In the genomic region with DNA sequence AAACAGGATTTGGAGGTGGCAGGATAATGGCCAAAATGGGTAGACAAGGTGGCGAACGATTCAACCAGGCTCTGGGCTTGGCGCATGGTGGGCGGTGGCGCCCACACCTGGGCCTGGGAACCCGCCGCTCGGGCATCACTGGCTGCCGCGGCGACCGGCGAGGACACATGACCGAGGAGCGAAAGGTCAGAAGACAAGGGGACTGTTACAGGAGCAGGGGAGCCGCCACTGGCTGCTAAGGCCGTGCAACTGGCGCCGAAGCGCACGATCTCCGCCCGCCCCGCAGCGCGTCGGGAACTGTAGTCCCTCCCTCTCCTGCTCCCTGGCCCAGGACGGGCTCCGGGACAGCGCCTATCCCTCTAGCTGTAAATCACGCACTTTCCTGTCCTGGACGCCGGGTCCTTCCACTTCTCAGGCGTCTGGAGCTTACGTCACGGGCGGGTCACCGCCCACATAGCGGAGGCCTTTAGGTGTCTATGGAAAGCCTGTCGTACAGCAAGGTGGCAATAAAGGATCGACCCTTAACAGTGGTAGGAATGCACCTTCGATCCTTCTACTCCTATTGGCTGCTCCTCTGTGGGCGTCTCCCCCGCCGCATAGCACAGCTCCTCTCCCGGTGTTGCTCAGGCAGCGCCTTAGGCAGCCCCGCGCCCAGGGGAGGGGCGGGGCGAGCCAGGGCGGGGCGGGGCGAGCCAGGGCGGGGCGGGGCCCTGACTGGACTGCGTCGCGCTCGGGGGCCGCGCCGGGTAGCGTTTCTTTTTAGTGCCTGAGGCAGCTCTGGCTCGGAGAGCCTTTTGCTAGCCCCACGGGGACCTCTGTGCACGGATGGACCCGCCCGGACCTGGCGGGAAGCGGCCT, we compare ENCODE assay signal across 8 cellular contexts. TPM values are rescaled to one million over a fixed set of nuclear protein-coding genes. Genes with fewer than 3 reads are reported as not detected.
A peak's percentile ranks its signal among the peaks of the same experiment; 100 is the strongest.
DNase-seq lines count a peak whose midpoint lies in the region; ATAC-seq and TF ChIP-seq lines count a peak whose summit lies in the region.

TSS of gene ICE1 (plus strand) at position 717 of the 858 bp plus-strand sequence. CDS start 239 bp downstream, outside the sequence.

- H3K27ac ChIP-seq in PC-3 (ENCODE audit: low read length) (peak within 1 kb of the TSS; percentile 88), epithelial cell of prostate (peak within 1 kb of the TSS; percentile 94)

- H3K79me2 ChIP-seq in PC-3 (ENCODE audit: low read length): peaks cover 47% of the 10 kb centered on the region

- no TSS peak for BruUV-seq in PC-3 (replicated peaks; lab: Mats Ljungman, UMichigan)

- TF ChIP-seq RAD21 in Ishikawa (IDR thresholded peaks at IDR 0.05; ENCODE audit: low read depth): no peak

- intact Hi-C loops in PC-3 (cut with micrococcal nuclease): loop anchor here (5.0 to 10.0 kb wide), 2 partner anchors 85 to 147 kb away; no protein-coding TSS in a partner anchor

- peaks cover 35% of the 10 kb centered on the region for H3K4me1 ChIP-seq in PC-3 (ENCODE audit: insufficient read depth, low read length)

- DNase-seq in DMS114 treated with DMSO at 0.1 percent for 48 hours (lab: John Stamatoyannopoulos, UW; ENCODE audit: unreplicated experiment) (peak; percentile 87), PC-3 (peak; percentile 98), activated T-cell treated with anti-CD3 and anti-CD28 coated beads for 48 hours (ENCODE audit: low read depth) (peak; percentile 88), epithelial cell of prostate (ENCODE audit: low read depth, low spot score) (peak; percentile 89), mucosa of gallbladder (ENCODE audit: low spot score) (peak; percentile 98)
- peak; percentile 86 to 90 for DNase-seq in stimulated activated CD8-positive, alpha-beta memory T cell treated with anti-CD3 and anti-CD28 coated beads, Interleukin-4, amount 100 ng/mL, for 4 hours (ENCODE audit: low read depth in 2 of 2, low spot score in 1 of 2)

- H2AFZ ChIP-seq in PC-3 (ENCODE audit: low read length): peak within 1 kb of the TSS; percentile 87

- no peaks in the 10 kb centered on the region for H3K36me3 ChIP-seq in PC-3 (ENCODE audit: low read depth, low read length)

- peak within 1 kb of the TSS; percentile 100 for H3K4me2 ChIP-seq in PC-3 (ENCODE audit: low read length)

- H3F3A ChIP-seq in PC-3 (ENCODE audit: low read length, unreplicated experiment): no peaks in the 10 kb centered on the region

- POLR2A ChIA-PET in PC-3 (lab: Charles Lee; ENCODE audit: unreplicated experiment): interaction anchor here (0.6 kb wide), 4 partner anchors 16 to 1404 kb away, joined by 3 to 6 read pairs (median 4); partner anchors contain the start of gene NSUN2

- peaks cover 32% of the 10 kb centered on the region for H4K20me1 ChIP-seq in PC-3 (ENCODE audit: low read length)

- no peaks in the 10 kb centered on the region for H3K9me2 ChIP-seq in PC-3 (replicated peaks; ENCODE audit: low read length)

- H3K4me3 ChIP-seq in PC-3 (ENCODE audit: low read length): peak within 1 kb of the TSS; percentile 98

- no peak for TF ChIP-seq EP300 in Ishikawa (IDR thresholded peaks at IDR 0.05; ENCODE audit: borderline replicate concordance)

- no peaks in the 10 kb centered on the region for H3K9me3 ChIP-seq in PC-3 (ENCODE audit: low read length)

- H3K27me3 ChIP-seq in PC-3 (ENCODE audit: low read length): no peaks in the 10 kb centered on the region

- TF ChIP-seq CTCF in PC-3 (conservative IDR thresholded peaks at IDR 0.05; ENCODE audit: low read depth, low read length): no peak

- peak within 1 kb of the TSS; percentile 89 for H3K9ac ChIP-seq in PC-3 (ENCODE audit: low read length)

- CTCF ChIA-PET in PC-3 (lab: Charles Lee): interaction anchor here (0.6 kb wide), 1 partner anchor 185 kb away, joined by 4 read pairs; no protein-coding TSS in a partner anchor

- peak; percentile 83 for ATAC-seq in GM21576 (IDR thresholded peaks at IDR 0.05; ENCODE audit: unreplicated experiment)
- peak; percentile 93 for ATAC-seq in PC-3

TF ChIP-seq in Ishikawa, 13 proteins besides CTCF, POLR2A, EP300 and RAD21:
- TF ChIP-seq TEAD4 (IDR thresholded peaks at IDR 0.05) (no peak), EGR1 (IDR thresholded peaks at IDR 0.05) (peak; percentile 66), TCF12 (IDR thresholded peaks at IDR 0.05; ENCODE audit: low read depth) (0 out of 2 replicates have a peak, but pooled peaks have one; percentile 7), ZBTB7A (IDR thresholded peaks at IDR 0.05; ENCODE audit: low read depth) (no peak), NFIC (IDR thresholded peaks at IDR 0.05) (no peak), FOXM1 (IDR thresholded peaks at IDR 0.05; ENCODE audit: borderline replicate concordance, low read depth) (no peak), YY1 (IDR thresholded peaks at IDR 0.05; ENCODE audit: low read depth) (0 out of 2 replicates have a peak, but pooled peaks have one; percentile 11), CREB1 (IDR thresholded peaks at IDR 0.05; ENCODE audit: low read depth) (peak; percentile 94), USF1 (IDR thresholded peaks at IDR 0.05) (peak; percentile 71), CEBPB (IDR thresholded peaks at IDR 0.05) (no peak), TAF1 (IDR thresholded peaks at IDR 0.05; ENCODE audit: low read depth) (peak; percentile 77)
- TF ChIP-seq, protein P1, sequence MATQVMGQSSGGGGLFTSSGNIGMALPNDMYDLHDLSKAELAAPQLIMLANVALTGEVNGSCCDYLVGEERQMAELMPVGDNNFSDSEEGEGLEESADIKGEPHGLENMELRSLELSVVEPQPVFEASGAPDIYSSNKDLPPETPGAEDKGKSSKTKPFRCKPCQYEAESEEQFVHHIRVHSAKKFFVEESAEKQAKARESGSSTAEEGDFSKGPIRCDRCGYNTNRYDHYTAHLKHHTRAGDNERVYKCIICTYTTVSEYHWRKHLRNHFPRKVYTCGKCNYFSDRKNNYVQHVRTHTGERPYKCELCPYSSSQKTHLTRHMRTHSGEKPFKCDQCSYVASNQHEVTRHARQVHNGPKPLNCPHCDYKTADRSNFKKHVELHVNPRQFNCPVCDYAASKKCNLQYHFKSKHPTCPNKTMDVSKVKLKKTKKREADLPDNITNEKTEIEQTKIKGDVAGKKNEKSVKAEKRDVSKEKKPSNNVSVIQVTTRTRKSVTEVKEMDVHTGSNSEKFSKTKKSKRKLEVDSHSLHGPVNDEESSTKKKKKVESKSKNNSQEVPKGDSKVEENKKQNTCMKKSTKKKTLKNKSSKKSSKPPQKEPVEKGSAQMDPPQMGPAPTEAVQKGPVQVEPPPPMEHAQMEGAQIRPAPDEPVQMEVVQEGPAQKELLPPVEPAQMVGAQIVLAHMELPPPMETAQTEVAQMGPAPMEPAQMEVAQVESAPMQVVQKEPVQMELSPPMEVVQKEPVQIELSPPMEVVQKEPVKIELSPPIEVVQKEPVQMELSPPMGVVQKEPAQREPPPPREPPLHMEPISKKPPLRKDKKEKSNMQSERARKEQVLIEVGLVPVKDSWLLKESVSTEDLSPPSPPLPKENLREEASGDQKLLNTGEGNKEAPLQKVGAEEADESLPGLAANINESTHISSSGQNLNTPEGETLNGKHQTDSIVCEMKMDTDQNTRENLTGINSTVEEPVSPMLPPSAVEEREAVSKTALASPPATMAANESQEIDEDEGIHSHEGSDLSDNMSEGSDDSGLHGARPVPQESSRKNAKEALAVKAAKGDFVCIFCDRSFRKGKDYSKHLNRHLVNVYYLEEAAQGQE (IDR thresholded peaks at IDR 0.05; ENCODE audit: low read depth): no peak
- TF ChIP-seq, protein P2, sequence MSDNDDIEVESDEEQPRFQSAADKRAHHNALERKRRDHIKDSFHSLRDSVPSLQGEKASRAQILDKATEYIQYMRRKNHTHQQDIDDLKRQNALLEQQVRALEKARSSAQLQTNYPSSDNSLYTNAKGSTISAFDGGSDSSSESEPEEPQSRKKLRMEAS (IDR thresholded peaks at IDR 0.05): peak; percentile 66
TF ChIP-seq in Ishikawa: peak in this region for 7.

RNA-seq across cellular contexts. Expression of gene ICE1, which starts in this region (rescaled TPM):
- total RNA-seq in PC-3 (2014; rRNA removed) (21.9 and 23.8 TPM in 2 replicates), mucosa of gallbladder (21.8 TPM)

Comparison
In these comparisons a context has a peak if more than half of its experiments do, and no peak if none do; other contexts are left out.
1. Peak in every context shown above with its lines: DNase-seq, ATAC-seq, H3K4me3 ChIP-seq and H3K27ac ChIP-seq.